Comparison of ENCODE assay signal across 8 cellular contexts in the genomic region with DNA sequence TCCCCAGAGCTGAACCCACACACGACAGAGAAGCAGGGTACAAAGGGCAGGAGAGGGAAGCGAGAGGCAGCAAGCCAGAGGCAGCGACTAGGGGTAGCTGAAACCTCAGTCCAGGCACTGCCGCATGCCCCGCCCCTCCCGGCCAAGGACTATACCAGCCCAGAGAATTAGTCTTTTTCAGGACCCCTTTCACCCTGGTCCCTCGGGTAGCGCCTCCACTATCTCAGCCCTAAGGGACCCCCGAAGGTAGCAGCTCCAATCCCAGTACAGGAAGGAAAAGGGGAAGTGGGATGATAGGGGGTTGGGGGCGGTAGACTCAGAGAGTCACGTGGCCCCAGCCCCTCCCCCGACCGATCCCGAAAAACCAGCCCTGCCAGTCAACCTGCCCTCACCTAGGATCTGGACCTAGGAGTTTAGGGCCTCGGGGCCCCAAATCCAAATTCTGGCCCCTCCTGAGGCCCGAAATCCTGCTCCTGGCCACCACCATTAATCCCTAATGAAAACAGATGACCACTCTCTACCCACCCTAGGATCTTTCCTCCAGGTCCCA. TPM values are rescaled to one million over a fixed set of nuclear protein-coding genes. Genes with fewer than 3 reads are reported as not detected.
DNase-seq lines count a peak whose midpoint lies in the region; ATAC-seq and TF ChIP-seq lines count a peak whose summit lies in the region.

No MANE protein-coding gene starts in this region.

- peaks cover 8% of the 10 kb centered on the region for H3K36me3 Mint-ChIP-seq in type B pancreatic cell

- H3K27me3 ChIP-seq in Loucy (ENCODE audit: insufficient read depth, low read length, poor library complexity, severe bottlenecking) (no peaks in the 10 kb centered on the region), lower lobe of right lung (ENCODE audit: low read depth) (no peaks in the 10 kb centered on the region)

- peak overlapping the region; percentile 72 for H3K27ac ChIP-seq in caudate nucleus (ENCODE audit: low read depth, low read length)
- H3K27ac ChIP-seq in lower lobe of right lung: peak overlapping the region; percentile 90

- H3K4me1 Mint-ChIP-seq in type B pancreatic cell (ENCODE audit: unreplicated experiment): peaks cover 12% of the 10 kb centered on the region

- peaks cover 3% of the 10 kb centered on the region for H4K20me1 ChIP-seq in Loucy (ENCODE audit: insufficient read depth, low read length, poor library complexity, severe bottlenecking)

- peak overlapping the region; percentile 89 for H3K4me2 ChIP-seq in Loucy (ENCODE audit: low read depth, low read length, poor library complexity, severe bottlenecking)

- H3K9me3 ChIP-seq in Loucy (ENCODE audit: insufficient read depth, low read depth, low read length) (no peaks in the 10 kb centered on the region), lower lobe of right lung (no peaks in the 10 kb centered on the region)

- no peak overlapping the region for H2AFZ ChIP-seq in Loucy (ENCODE audit: low read length)

- peak overlapping the region; percentile 99 for H3K4me3 Mint-ChIP-seq in type B pancreatic cell

- H3F3A ChIP-seq in Loucy (ENCODE audit: low read depth): peaks cover 10% of the 10 kb centered on the region

- no peak for TF ChIP-seq CTCF in Loucy (conservative IDR thresholded peaks at IDR 0.05; ENCODE audit: low read length)
- TF ChIP-seq CTCF in lower lobe of right lung (IDR thresholded peaks at IDR 0.05): no peak
- no peak for TF ChIP-seq CTCF in type B pancreatic cell (conservative IDR thresholded peaks at IDR 0.05)

- peak overlapping the region; percentile 94 for H3K4me3 ChIP-seq in Loucy (ENCODE audit: low read length, poor library complexity, severe bottlenecking)
- H3K4me3 ChIP-seq in lower lobe of right lung: peak overlapping the region; percentile 70

- no peaks in the 10 kb centered on the region for H3K9me2 ChIP-seq in Loucy (replicated peaks; ENCODE audit: low read depth, low read length)

- peak overlapping the region; percentile 99 for H3K27ac Mint-ChIP-seq in type B pancreatic cell

- H3K36me3 ChIP-seq in Loucy (ENCODE audit: insufficient read depth, low read length) (no peaks in the 10 kb centered on the region; the same call in 1 of the 2 replicates), lower lobe of right lung (peaks cover 55% of the 10 kb centered on the region)

- H3K9ac ChIP-seq in Loucy (ENCODE audit: low read depth, low read length, poor library complexity, severe bottlenecking): peak overlapping the region; percentile 93

- H3K27me3 Mint-ChIP-seq in type B pancreatic cell: peaks cover 3% of the 10 kb centered on the region

- H3K4me1 ChIP-seq in Loucy (ENCODE audit: insufficient read depth, low read length, poor library complexity, severe bottlenecking) (peaks cover 10% of the 10 kb centered on the region), lower lobe of right lung (peaks cover 38% of the 10 kb centered on the region)

- peak; percentile 40 for DNase-seq in EL
- peak in 3 of 61 donors; percentile 19 to 32 (median 19) for DNase-seq in caudate nucleus (lab: John Stamatoyannopoulos, UW)
- peak; percentile 80 for DNase-seq in lower lobe of right lung
- no peak for DNase-seq in type B pancreatic cell (ENCODE audit: extremely low spot score, unreplicated experiment)
- no peak for DNase-seq in NCI-H1694 treated with DMSO at 0.1 percent for 48 hours (lab: John Stamatoyannopoulos, UW)

- no peaks in the 10 kb centered on the region for H3K9me3 Mint-ChIP-seq in type B pancreatic cell

- peak; percentile 27 to 49 for ATAC-seq in lower lobe of right lung
- no peak for ATAC-seq in GM21360 (IDR thresholded peaks at IDR 0.05; ENCODE audit: unreplicated experiment)
- no peak for ATAC-seq in GM21529 (IDR thresholded peaks at IDR 0.05; ENCODE audit: unreplicated experiment)

- peaks cover 41% of the 10 kb centered on the region for H3K79me2 ChIP-seq in Loucy (ENCODE audit: insufficient read depth, low read length)

- intact Hi-C loops in lower lobe of right lung (cut with DNase I): no loop called here

RNA-seq across cellular contexts. Expression of a gene that starts 1.3 kb away (rescaled TPM):
- total RNA-seq in lower lobe of right lung (117 TPM), type B pancreatic cell (ENCODE audit: low replicate concordance) (128 and 176 TPM in 2 replicates)

RNA-seq across cellular contexts. Expression of a gene that starts 8.1 kb away (rescaled TPM):
- 32.9 TPM for total RNA-seq in lower lobe of right lung
- 52.9 and 54.5 TPM in 2 replicates for total RNA-seq in type B pancreatic cell (ENCODE audit: low replicate concordance)

RNA-seq across cellular contexts. Expression of a gene that starts 8.4 kb away (rescaled TPM):
- 34.4 TPM for total RNA-seq in lower lobe of right lung
- total RNA-seq in type B pancreatic cell (ENCODE audit: low replicate concordance): 53.1 and 67.4 TPM in 2 replicates

RNA-seq across cellular contexts. Expression of a gene that starts 16.4 kb away (rescaled TPM):
- 206 TPM for total RNA-seq in lower lobe of right lung
- total RNA-seq in type B pancreatic cell (ENCODE audit: low replicate concordance): 71.4 and 93.5 TPM in 2 replicates

RNA-seq across cellular contexts. Expression of a gene that starts 20.1 kb away (rescaled TPM):
- total RNA-seq in lower lobe of right lung (27.5 TPM), type B pancreatic cell (ENCODE audit: low replicate concordance) (21.1 and 22.2 TPM in 2 replicates)

Comparison
In these comparisons a context has a peak if more than half of its experiments do, and no peak if none do; other contexts are left out.
1. DNase-seq: peak in EL (single experiment) and lower lobe of right lung (single experiment); none in type B pancreatic cell (single experiment) and NCI-H1694 treated with DMSO at 0.1 percent for 48 hours (single experiment).
2. ATAC-seq: peak in lower lobe of right lung (2 of 2); none in GM21360 (single experiment) and GM21529 (single experiment).